ENCODE assay signal across 8 cellular contexts in genomic region chr12:100266802-100267602, GRCh38. TPM values are rescaled to one million over a fixed set of nuclear protein-coding genes. Genes with fewer than 3 reads are reported as not detected.
A peak's percentile ranks its signal among the peaks of the same experiment; 100 is the strongest.
DNase-seq lines count a peak whose midpoint lies in the region; ATAC-seq and TF ChIP-seq lines count a peak whose summit lies in the region.

TSS of gene DEPDC4 (minus strand) at chr12:100267079. CDS start at chr12:100267076, 3 bp downstream.
A gene with protein sequence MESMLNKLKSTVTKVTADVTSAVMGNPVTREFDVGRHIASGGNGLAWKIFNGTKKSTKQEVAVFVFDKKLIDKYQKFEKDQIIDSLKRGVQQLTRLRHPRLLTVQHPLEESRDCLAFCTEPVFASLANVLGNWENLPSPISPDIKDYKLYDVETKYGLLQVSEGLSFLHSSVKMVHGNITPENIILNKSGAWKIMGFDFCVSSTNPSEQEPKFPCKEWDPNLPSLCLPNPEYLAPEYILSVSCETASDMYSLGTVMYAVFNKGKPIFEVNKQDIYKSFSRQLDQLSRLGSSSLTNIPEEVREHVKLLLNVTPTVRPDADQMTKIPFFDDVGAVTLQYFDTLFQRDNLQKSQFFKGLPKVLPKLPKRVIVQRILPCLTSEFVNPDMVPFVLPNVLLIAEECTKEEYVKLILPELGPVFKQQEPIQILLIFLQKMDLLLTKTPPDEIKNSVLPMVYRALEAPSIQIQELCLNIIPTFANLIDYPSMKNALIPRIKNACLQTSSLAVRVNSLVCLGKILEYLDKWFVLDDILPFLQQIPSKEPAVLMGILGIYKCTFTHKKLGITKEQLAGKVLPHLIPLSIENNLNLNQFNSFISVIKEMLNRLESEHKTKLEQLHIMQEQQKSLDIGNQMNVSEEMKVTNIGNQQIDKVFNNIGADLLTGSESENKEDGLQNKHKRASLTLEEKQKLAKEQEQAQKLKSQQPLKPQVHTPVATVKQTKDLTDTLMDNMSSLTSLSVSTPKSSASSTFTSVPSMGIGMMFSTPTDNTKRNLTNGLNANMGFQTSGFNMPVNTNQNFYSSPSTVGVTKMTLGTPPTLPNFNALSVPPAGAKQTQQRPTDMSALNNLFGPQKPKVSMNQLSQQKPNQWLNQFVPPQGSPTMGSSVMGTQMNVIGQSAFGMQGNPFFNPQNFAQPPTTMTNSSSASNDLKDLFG (plus strand): TSS chr12:100267177. CDS start chr12:100282971, 15,794 bp downstream.

- peak within 1 kb of the TSS; percentile 95 for H3K4me3 ChIP-seq in fibroblast of the aortic adventitia (ENCODE audit: low read depth, low read length)

- H3K36me3 ChIP-seq in ES-I3 (ENCODE audit: insufficient read depth, low read length): no peaks in the 10 kb centered on the region

- no peak within 1 kb of the TSS for H2BK120ac ChIP-seq in H9 (ENCODE audit: low read depth, low read length, poor library complexity, severe bottlenecking)

- no peak within 1 kb of the TSS for H4K91ac ChIP-seq in H9 (ENCODE audit: insufficient read length, low read depth, low read length)

- H3K9me3 Mint-ChIP-seq in H9 (no peaks in the 10 kb centered on the region), nephron (no peaks in the 10 kb centered on the region)

- no peaks in the 10 kb centered on the region for H3K9me3 ChIP-seq in ES-I3 (ENCODE audit: control insufficient read depth, insufficient read depth, low read length)
- H3K9me3 ChIP-seq in H9 (ENCODE audit: control insufficient read depth, low read depth, low read length): no peaks in the 10 kb centered on the region

- TF ChIP-seq CTCF in H9 (conservative IDR thresholded peaks at IDR 0.05): no peak
- peak; percentile 7 for TF ChIP-seq CTCF in fibroblast of the aortic adventitia (IDR thresholded peaks at IDR 0.05; ENCODE audit: insufficient read depth, low read length)
- TF ChIP-seq CTCF in nephron (IDR thresholded peaks at IDR 0.05; ENCODE audit: unreplicated experiment in 3 of 3): no peak

- no peaks in the 10 kb centered on the region for H3K27me3 Mint-ChIP-seq in H9 (ENCODE audit: low read depth)
- H3K27me3 Mint-ChIP-seq in nephron (ENCODE audit: low read depth): no peaks in the 10 kb centered on the region

- H3K36me3 Mint-ChIP-seq in H9 (ENCODE audit: insufficient read depth in 1 of 3, low read depth in 3 of 3): peaks cover 0 to 1% (median 0%) of the 10 kb centered on the region in 3 experiments; a peak in 2 of 7 replicates
- no peaks in the 10 kb centered on the region for H3K36me3 Mint-ChIP-seq in nephron (ENCODE audit: low read depth)

- H3K4me3 Mint-ChIP-seq in H9 (peak within 1 kb of the TSS; percentile 97 to 99), nephron (peak within 1 kb of the TSS; percentile 98 to 99 (median 98))

- H3T11ph ChIP-seq in H9 (ENCODE audit: low read length): no peak within 1 kb of the TSS

- H2BK12ac ChIP-seq in H9 (ENCODE audit: insufficient read length, low read depth, low read length): no peak within 1 kb of the TSS

- no peak within 1 kb of the TSS for H4K8ac ChIP-seq in H9 (replicated peaks; ENCODE audit: insufficient read length, low read depth, low read length)

- H2BK5ac ChIP-seq in H9 (ENCODE audit: insufficient read length, low read length): no peak within 1 kb of the TSS

- peak within 1 kb of the TSS; percentile 59 for H3K27ac ChIP-seq in H9 (ENCODE audit: insufficient read length, low read depth, low read length)

- H3K27me3 ChIP-seq in H9 (ENCODE audit: insufficient read depth, low read length): no peaks in the 10 kb centered on the region

- H4K5ac ChIP-seq in H9 (ENCODE audit: insufficient read length, low read depth, low read length): no peak within 1 kb of the TSS

- no peak within 1 kb of the TSS for H2BK15ac ChIP-seq in H9 (ENCODE audit: low read depth, low read length)

- peaks cover 9% of the 10 kb centered on the region; the same call in 1 of the 2 replicates for H3K79me2 ChIP-seq in H9 (ENCODE audit: insufficient read depth, low read length)

- no peaks in the 10 kb centered on the region for H4K20me1 ChIP-seq in H9 (ENCODE audit: control insufficient read depth, insufficient read depth, insufficient read length)

- H2BK20ac ChIP-seq in H9 (ENCODE audit: low read depth, low read length, poor library complexity, severe bottlenecking): no peak within 1 kb of the TSS

- no peak within 1 kb of the TSS for H2AFZ ChIP-seq in H9 (ENCODE audit: low read length)

- H3K18ac ChIP-seq in H9 (ENCODE audit: insufficient read length, low read depth, low read length): peak within 1 kb of the TSS; percentile 96

- no peak within 1 kb of the TSS for H3K23ac ChIP-seq in H9 (ENCODE audit: insufficient read length, low read depth, low read length)

- H3K4ac ChIP-seq in H9 (ENCODE audit: low read depth, low read length): no peak within 1 kb of the TSS

- ATAC-seq in stimulated activated naive CD8-positive, alpha-beta T cell treated with anti-CD3 and anti-CD28 coated beads, Interleukin-15, Interleukin-2, amounts not matched to agents 100 U/mL and 50 U/mL, for 24 hours: peak; percentile 93

- H3K4me1 Mint-ChIP-seq in H9 (peaks cover 17 to 18% of the 10 kb centered on the region in 2 experiments), nephron (peaks cover 23% of the 10 kb centered on the region)

- H3K14ac ChIP-seq in H9 (ENCODE audit: insufficient read depth, low read length): peak within 1 kb of the TSS; percentile 87

- H3K27ac Mint-ChIP-seq in H9 (peak within 1 kb of the TSS; percentile 98 to 100 (median 99)), nephron (peak within 1 kb of the TSS; percentile 98 to 99 (median 99))

- H3K23me2 ChIP-seq in H9 (ENCODE audit: insufficient read length, low read depth, low read length, poor library complexity, severe bottlenecking): peaks cover 10% of the 10 kb centered on the region

- no peaks in the 10 kb centered on the region for H3K79me1 ChIP-seq in H9 (ENCODE audit: insufficient read depth, low read depth, low read length, poor library complexity, severe bottlenecking)

- no peak within 1 kb of the TSS for H3K56ac ChIP-seq in H9 (ENCODE audit: insufficient read length, low read depth, low read length)

- H3K4me2 ChIP-seq in H9 (ENCODE audit: insufficient read depth, insufficient read length, low read length): peak within 1 kb of the TSS; percentile 94

- H3K4me1 ChIP-seq in ES-I3 (ENCODE audit: insufficient read depth, low read length): 0 out of 2 replicates have a peak, but pooled peaks cover 10% of the 10 kb centered on the region
- H3K4me1 ChIP-seq in H9 (ENCODE audit: insufficient read depth, low read length): 0 out of 2 replicates have a peak, but pooled peaks cover 6% of the 10 kb centered on the region

- DNase-seq in H9 (peak; percentile 96), M059J (ENCODE audit: low read depth) (peak; percentile 96), activated gamma-delta T cell (lab: John Stamatoyannopoulos, UW) (peak; percentile 76), fibroblast of the aortic adventitia (ENCODE audit: low read depth) (peak; percentile 97)
- peak; percentile 97 for DNase-seq in stimulated activated naive CD8-positive, alpha-beta T cell treated with anti-CD3 and anti-CD28 coated beads, Interleukin-15, Interleukin-2, amounts not matched to agents 100 U/mL and 50 U/mL, for 24 hours

- H2AK5ac ChIP-seq in H9 (ENCODE audit: insufficient read length, low read length): no peak within 1 kb of the TSS

- peak; percentile 75 for TF ChIP-seq POLR2A in Raji (IDR thresholded peaks at IDR 0.05; ENCODE audit: insufficient read depth, low read depth, low read length)

- H3K9ac ChIP-seq in ES-I3 (ENCODE audit: low read depth, low read length) (peak within 1 kb of the TSS; percentile 77), H9 (ENCODE audit: extremely low read depth, insufficient read length, low read length) (peak within 1 kb of the TSS; percentile 90)

- no CpG with 5 or more reads among the region's 64 CpGs for WGBS in H9 (ENCODE audit: extremely low coverage, insufficient read length, low lambda C conversion rate)

RNA-seq across cellular contexts. Expression of gene DEPDC4, which starts in this region (rescaled TPM):
- 3.2 and 3.4 TPM in 2 replicates for total RNA-seq in H9 (2021)
- total RNA-seq in M059J (2014; rRNA removed; shearing (Covaris generic)): 0.94 and 2.1 TPM in 2 replicates
- 2.1 and 5.9 TPM in 2 replicates for total RNA-seq in fibroblast of the aortic adventitia (ENCODE audit: low replicate concordance)

RNA-seq across cellular contexts. Expression of the second gene that starts in this region (rescaled TPM):
- total RNA-seq in H9 (2021): 41.4 and 42.0 TPM in 2 replicates
- 33.8 and 50.9 TPM in 2 replicates for total RNA-seq in M059J (2014; rRNA removed; shearing (Covaris generic))
- 49.1 and 49.4 TPM in 2 replicates for total RNA-seq in fibroblast of the aortic adventitia (ENCODE audit: low replicate concordance)

Comparison
In these comparisons a context has a peak if more than half of its experiments do, and no peak if none do; other contexts are left out.
1. Peak in every context shown above with its lines: DNase-seq, ATAC-seq, H3K4me3 ChIP-seq and H3K27ac ChIP-seq.